In genomic region chr19:27794444-27795042, GRCh38 we compare ENCODE assay signal across 7 cellular contexts.
DNase-seq lines count a peak whose midpoint lies in the region; ATAC-seq and TF ChIP-seq lines count a peak whose summit lies in the region.

No MANE protein-coding gene starts in this region.

- H3K9me3 ChIP-seq in SU-DHL-6 (ENCODE audit: insufficient read depth, low read length), result peaks cover 7% of the 10 kb centered on the region; the same call in 1 of the 2 replicates

- no peak overlapping the region for H2AFZ ChIP-seq in SU-DHL-6 (ENCODE audit: low read depth, low read length, severe bottlenecking)

- peak overlapping the region; percentile 84 for H3K4me3 ChIP-seq in SU-DHL-6 (ENCODE audit: insufficient read depth, low read length, poor library complexity, severe bottlenecking)

- peaks cover 16% of the 10 kb centered on the region; the same call in 1 of the 2 replicates for H3F3A ChIP-seq in SU-DHL-6 (ENCODE audit: insufficient read depth)

- H3K36me3 ChIP-seq in SU-DHL-6 (ENCODE audit: low read length), result peaks cover 21% of the 10 kb centered on the region

- TF ChIP-seq POLR2A in GM18505 (IDR thresholded peaks at IDR 0.05; ENCODE audit: borderline replicate concordance, extremely low read depth, insufficient read depth, insufficient read length), result no peak

- peaks cover 78% of the 10 kb centered on the region for H3K79me2 ChIP-seq in SU-DHL-6 (ENCODE audit: insufficient read depth, low read length)

- H4K20me1 ChIP-seq in SU-DHL-6 (ENCODE audit: low read depth, low read length), result peaks cover 18% of the 10 kb centered on the region

- H3K4me2 ChIP-seq in SU-DHL-6 (ENCODE audit: low read depth, low read length, poor library complexity, severe bottlenecking), result peak overlapping the region; percentile 99

- no peak for TF ChIP-seq CTCF in SU-DHL-6 (IDR thresholded peaks at IDR 0.05; ENCODE audit: insufficient read depth, low read length, poor library complexity, severe bottlenecking)

- H3K27me3 ChIP-seq in SU-DHL-6 (ENCODE audit: low read length), result no peaks in the 10 kb centered on the region

- DNase-seq in epithelial cell of prostate (ENCODE audit: low read depth, low spot score) (no peak), myocyte (ENCODE audit: low read depth) (peak; percentile 59), amniotic stem cell (lab: John Stamatoyannopoulos, UW) (no peak)

- H3K9me2 ChIP-seq in SU-DHL-6 (replicated peaks; ENCODE audit: insufficient read depth, low read length), result no peaks in the 10 kb centered on the region

- ATAC-seq in GM18505 (IDR thresholded peaks at IDR 0.05; ENCODE audit: unreplicated experiment) (peak; percentile 1), HG02970 (IDR thresholded peaks at IDR 0.05; ENCODE audit: low FRiP score, unreplicated experiment) (peak; percentile 3), HG02884 (IDR thresholded peaks at IDR 0.05; ENCODE audit: unreplicated experiment) (no peak)

- H3K27ac ChIP-seq in SU-DHL-6 (ENCODE audit: low read depth, low read length), result peak overlapping the region; percentile 76
- H3K27ac ChIP-seq in epithelial cell of prostate, result peak overlapping the region; percentile 92

- peak overlapping the region; percentile 86 for H3K9ac ChIP-seq in SU-DHL-6 (ENCODE audit: low read length)
